Comparison of ENCODE assay signal across 9 cellular contexts in the genomic region with DNA sequence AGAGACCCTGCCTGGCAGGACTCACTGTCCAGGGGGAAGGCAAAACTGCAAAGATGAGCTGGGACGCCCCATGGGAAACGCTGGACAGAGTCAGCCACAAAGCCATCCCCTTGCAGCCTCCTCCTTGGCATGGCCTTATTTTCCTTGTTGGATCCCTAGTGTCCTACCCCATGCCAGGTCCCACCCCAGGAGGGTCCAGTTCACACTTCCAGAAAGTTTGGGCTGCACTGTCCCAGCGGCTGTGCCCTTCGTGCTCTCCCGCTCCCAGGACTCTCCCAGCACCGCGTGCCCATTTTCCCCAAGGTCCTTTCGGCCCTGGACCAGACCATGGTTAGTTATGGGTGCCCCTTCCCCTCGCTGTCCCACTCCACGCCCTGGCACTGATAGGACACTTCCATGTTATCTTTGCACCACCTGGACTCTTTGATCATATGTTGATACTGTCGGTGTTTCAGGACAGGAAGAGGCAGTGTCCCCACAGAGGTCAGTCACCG. TPM values are rescaled to one million over a fixed set of nuclear protein-coding genes. Genes with fewer than 3 reads are reported as not detected.
DNase-seq lines count a peak whose midpoint lies in the region; ATAC-seq and TF ChIP-seq lines count a peak whose summit lies in the region.
"Had no signal": no experiment of that assay in that cellular context is flagged by ENCODE, and none has a peak within 500 bp of the region (broad histone marks: within the 10 kb centered on the region; RNA-seq: fewer than 3 reads in every experiment).

No MANE protein-coding gene starts in this region.

- dilution Hi-C loops in mammary epithelial cell (cut with HindIII; ENCODE audit: low sequenced_read_pairs), result no loop called here

- no peaks in the 10 kb centered on the region for H4K20me1 ChIP-seq in mammary epithelial cell (ENCODE audit: insufficient read depth, low read length)

- no TSS peak for BruUV-seq in MCF 10A (replicated peaks; lab: Mats Ljungman, UMichigan)
- no TSS peak for BruUV-seq in mammary epithelial cell (replicated peaks; lab: Mats Ljungman, UMichigan)

- no peaks in the 10 kb centered on the region for H3K9me3 ChIP-seq in mammary epithelial cell (replicated peaks; ENCODE audit: insufficient read depth, low read length)

- no peak for TF ChIP-seq CTCF in MCF 10A (IDR thresholded peaks at IDR 0.05; ENCODE audit: unreplicated experiment)
- TF ChIP-seq CTCF in mammary epithelial cell (conservative IDR thresholded peaks at IDR 0.05 in 1 of 2, IDR thresholded peaks at IDR 0.05 in 1 of 2; ENCODE audit: extremely low read depth in 1 of 2, insufficient read depth in 1 of 2, low read depth in 1 of 2, low read length in 2 of 2), result no peak
- TF ChIP-seq CTCF in WTC11 (IDR thresholded peaks at IDR 0.05), result no peak
- TF ChIP-seq CTCF in type B pancreatic cell (conservative IDR thresholded peaks at IDR 0.05), result no peak

- intact Hi-C loops in MCF 10A (cut with micrococcal nuclease), result no loop called here
- intact Hi-C loops in mammary epithelial cell (cut with micrococcal nuclease), result no loop called here

- CTCF ChIA-PET in MCF 10A (lab: Yijun Ruan, JAX) (interaction anchor here (1.0 to 1.8 kb wide), 3 partner anchors 11 to 92 kb away, joined by 3 to 5 read pairs (median 4); no protein-coding TSS in a partner anchor), mammary epithelial cell (lab: Charles Lee; ENCODE audit: low non-redundant PET) (no interaction called here), WTC11 (lab: Charles Lee) (interaction anchor here (0.6 to 1.2 kb wide), 4 partner anchors 24 to 1446 kb away, joined by 3 to 4 read pairs (median 4); no protein-coding TSS in a partner anchor)

- H3K79me2 ChIP-seq in mammary epithelial cell (ENCODE audit: insufficient read depth, low read length), result no peaks in the 10 kb centered on the region

- H3K9me3 Mint-ChIP-seq in MCF 10A (ENCODE audit: unreplicated experiment) (no peaks in the 10 kb centered on the region), WTC11 (no peaks in the 10 kb centered on the region), immature natural killer cell (peaks cover 0 to 3% (median 0%) of the 10 kb centered on the region in 6 donors), type B pancreatic cell (no peaks in the 10 kb centered on the region)

- peaks cover 9% of the 10 kb centered on the region for H3K4me1 ChIP-seq in mammary epithelial cell (ENCODE audit: insufficient read depth, low read length)

- H3K9ac ChIP-seq in mammary epithelial cell (ENCODE audit: insufficient read depth, low read length), result no peak overlapping the region

- no peaks in the 10 kb centered on the region for H3K27me3 ChIP-seq in mammary epithelial cell (ENCODE audit: insufficient read depth, low read length)

- no peak overlapping the region for H3K27ac ChIP-seq in mammary epithelial cell (ENCODE audit: insufficient read depth, low read depth, low read length)

- DNase-seq in MCF 10A (ENCODE audit: unreplicated experiment) (no peak), mammary epithelial cell (no peak), WTC11 (ENCODE audit: low spot score) (no peak), immature natural killer cell (no peak), type B pancreatic cell (ENCODE audit: extremely low spot score, unreplicated experiment) (no peak), NCI-H1694 (lab: John Stamatoyannopoulos, UW) (no peak)
- DNase-seq: activated naive CD4-positive, alpha-beta T cell had no signal

- H3K36me3 ChIP-seq in mammary epithelial cell (ENCODE audit: insufficient read depth, low read length), result no peaks in the 10 kb centered on the region

- H3K27me3 Mint-ChIP-seq in MCF 10A (ENCODE audit: insufficient read depth, unreplicated experiment) (no peaks in the 10 kb centered on the region), WTC11 (ENCODE audit: low read depth) (peaks cover 10% of the 10 kb centered on the region), immature natural killer cell (ENCODE audit: low read depth in 3 of 3) (peaks cover 10 to 24% (median 13%) of the 10 kb centered on the region in 3 donors), type B pancreatic cell (peaks cover 19% of the 10 kb centered on the region)

- H3K4me3 Mint-ChIP-seq in MCF 10A (ENCODE audit: unreplicated experiment), result peak overlapping the region; percentile 36
- H3K4me3 Mint-ChIP-seq in WTC11, result peak overlapping the region; percentile 27; the same call in 1 of the 2 replicates
- peak overlapping the region; percentile 74 to 98 (median 85) for H3K4me3 Mint-ChIP-seq in immature natural killer cell
- peak overlapping the region; percentile 65 for H3K4me3 Mint-ChIP-seq in type B pancreatic cell

- no peak for ATAC-seq in WTC11
- ATAC-seq in HG03457 (IDR thresholded peaks at IDR 0.05; ENCODE audit: unreplicated experiment), result no peak
- no peak for ATAC-seq in HG02973 (IDR thresholded peaks at IDR 0.05; ENCODE audit: unreplicated experiment)

- H3K36me3 Mint-ChIP-seq in MCF 10A (ENCODE audit: insufficient read depth, unreplicated experiment), result no peaks in the 10 kb centered on the region
- no peaks in the 10 kb centered on the region for H3K36me3 Mint-ChIP-seq in WTC11
- H3K36me3 Mint-ChIP-seq in immature natural killer cell, result peaks cover 0 to 6% (median 0%) of the 10 kb centered on the region in 3 donors
- no peaks in the 10 kb centered on the region for H3K36me3 Mint-ChIP-seq in type B pancreatic cell

- 99% methylated on average over 10 of the region's 12 CpGs for WGBS in mammary epithelial cell (ENCODE audit: low coverage, missing lambda C conversion rate)

- H3K27ac Mint-ChIP-seq in MCF 10A (ENCODE audit: low read depth, unreplicated experiment) (no peak overlapping the region), WTC11 (peak overlapping the region; percentile 98), immature natural killer cell (peak overlapping the region; percentile 93 to 98 (median 96)), type B pancreatic cell (peak overlapping the region; percentile 73)

- no peak overlapping the region for H3K4me2 ChIP-seq in mammary epithelial cell (ENCODE audit: insufficient read depth, low read depth, low read length)

- POLR2A ChIA-PET in MCF 10A (lab: Yijun Ruan, JAX) (no interaction called here), WTC11 (lab: Charles Lee) (interaction anchor here (0.8 kb wide), 1 partner anchor 29 kb away, joined by 3 read pairs; no protein-coding TSS in a partner anchor)

- in situ Hi-C loops in mammary epithelial cell (cut with MboI; ENCODE audit: low sequenced_read_pairs in 2 of 2), result loop anchor here in 1 of 2 donors (10.0 kb wide), 1 partner anchor 51 kb away; no protein-coding TSS in a partner anchor

- H3K4me1 Mint-ChIP-seq in MCF 10A (ENCODE audit: insufficient read depth, unreplicated experiment) (peaks cover 8% of the 10 kb centered on the region), WTC11 (peaks cover 37% of the 10 kb centered on the region), immature natural killer cell (peaks cover 90 to 93% of the 10 kb centered on the region in 2 donors), type B pancreatic cell (ENCODE audit: unreplicated experiment) (peaks cover 13% of the 10 kb centered on the region)

- H3K4me3 ChIP-seq in mammary epithelial cell (replicated peaks in 1 of 3; ENCODE audit: insufficient read depth in 1 of 3, low read depth in 2 of 3, low read length in 3 of 3), result no peak overlapping the region

- no peak overlapping the region for H2AFZ ChIP-seq in mammary epithelial cell (ENCODE audit: low read depth, low read length)

TF ChIP-seq in WTC11, 78 proteins besides CTCF, POLR2A, EP300 and RAD21:
- no peak for TF ChIP-seq CREB1 (CRISPR knock-in tag; IDR thresholded peaks at IDR 0.05)
- no peak for TF ChIP-seq SMAD3 (CRISPR knock-in tag; IDR thresholded peaks at IDR 0.05; ENCODE audit: borderline replicate concordance)

RNA-seq across cellular contexts. Expression of a gene that starts 5.8 kb away (rescaled TPM):
- total RNA-seq in MCF 10A (2022) (not detected in 2 replicates), mammary epithelial cell (1 to 10 TPM in 1 of 2 donors, not detected in 1; 1.1 TPM), WTC11 (2021) (3.1 to 5.1 TPM (median 4.9 TPM) in 3 replicates), type B pancreatic cell (ENCODE audit: low replicate concordance) (0.50 and 0.68 TPM in 2 replicates)
- polyA plus RNA-seq in mammary epithelial cell (0.24 TPM), immature natural killer cell (10 to 100 TPM in 1 of 3 donors, 1 to 10 TPM in 2; 6.3 to 14.1 (median 8.0) TPM)
- not detected for polyA minus RNA-seq in mammary epithelial cell

Comparison
In these comparisons a context has a peak if more than half of its experiments do, and no peak if none do; other contexts are left out.
1. H3K4me3 Mint-ChIP-seq: peak in every context shown above with its lines; median percentile 85 in immature natural killer cell; 65 in type B pancreatic cell; 36 in MCF 10A; 27 in WTC11.